ENCODE assay signal across 3 cellular contexts in the genomic region with DNA sequence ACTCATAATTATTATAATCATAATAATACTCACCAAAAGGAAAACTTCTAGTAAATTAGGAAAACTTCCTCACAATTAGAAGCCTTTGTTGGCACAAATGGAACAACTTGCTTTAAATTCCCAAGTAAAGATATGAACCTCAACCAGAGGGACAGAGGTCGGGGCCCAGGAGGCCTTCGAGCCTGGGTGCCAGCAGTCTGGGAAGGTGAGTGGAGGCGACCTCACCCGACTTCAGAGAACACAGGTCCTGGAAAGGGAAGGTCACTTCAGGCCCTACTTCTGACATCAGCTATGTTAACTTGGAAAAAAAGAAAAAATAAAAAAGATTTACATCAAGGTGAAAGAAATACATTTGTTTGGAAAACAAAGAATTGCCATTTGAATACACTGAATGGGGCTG.
TF ChIP-seq lines count a peak whose summit lies in the region.

No MANE protein-coding gene starts in this region.

TF ChIP-seq in GM23338, 12 proteins besides CTCF, POLR2A, EP300 and RAD21:
- no peak for TF ChIP-seq POLR2AphosphoS5 (IDR thresholded peaks at IDR 0.05; ENCODE audit: low read depth)

TF ChIP-seq in WTC11, 78 proteins besides CTCF, POLR2A, EP300 and RAD21:
- TF ChIP-seq SMAD3 (CRISPR knock-in tag; IDR thresholded peaks at IDR 0.05; ENCODE audit: borderline replicate concordance) (no peak), ZNF317 (CRISPR knock-in tag; IDR thresholded peaks at IDR 0.05; ENCODE audit: borderline replicate concordance, low read depth) (no peak), MYBL2 (CRISPR knock-in tag; IDR thresholded peaks at IDR 0.05) (no peak), ZNF671 (CRISPR knock-in tag; IDR thresholded peaks at IDR 0.05) (no peak), ZNF396 (CRISPR knock-in tag; IDR thresholded peaks at IDR 0.05; ENCODE audit: borderline replicate concordance) (no peak), NR3C1 (CRISPR knock-in tag; conservative IDR thresholded peaks at IDR 0.05; ENCODE audit: low read depth) (no peak), ZNF423 (CRISPR knock-in tag; IDR thresholded peaks at IDR 0.05) (no peak), JAZF1 (CRISPR knock-in tag; IDR thresholded peaks at IDR 0.05) (no peak), SP1 (CRISPR knock-in tag; conservative IDR thresholded peaks at IDR 0.05) (no peak), GRHL2 (CRISPR knock-in tag; IDR thresholded peaks at IDR 0.05; ENCODE audit: insufficient replicate concordance, severe bottlenecking) (no peak), GABPB1 (CRISPR knock-in tag; IDR thresholded peaks at IDR 0.05) (no peak), ESRRA (CRISPR knock-in tag; IDR thresholded peaks at IDR 0.05; ENCODE audit: borderline replicate concordance) (no peak), NR2C2 (CRISPR knock-in tag; IDR thresholded peaks at IDR 0.05) (no peak), TP53 (CRISPR knock-in tag; IDR thresholded peaks at IDR 0.05) (no peak)
- TF ChIP-seq, protein P1, sequence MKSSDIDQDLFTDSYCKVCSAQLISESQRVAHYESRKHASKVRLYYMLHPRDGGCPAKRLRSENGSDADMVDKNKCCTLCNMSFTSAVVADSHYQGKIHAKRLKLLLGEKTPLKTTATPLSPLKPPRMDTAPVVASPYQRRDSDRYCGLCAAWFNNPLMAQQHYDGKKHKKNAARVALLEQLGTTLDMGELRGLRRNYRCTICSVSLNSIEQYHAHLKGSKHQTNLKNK (CRISPR knock-in tag; IDR thresholded peaks at IDR 0.05), result no peak
- TF ChIP-seq, protein P2, sequence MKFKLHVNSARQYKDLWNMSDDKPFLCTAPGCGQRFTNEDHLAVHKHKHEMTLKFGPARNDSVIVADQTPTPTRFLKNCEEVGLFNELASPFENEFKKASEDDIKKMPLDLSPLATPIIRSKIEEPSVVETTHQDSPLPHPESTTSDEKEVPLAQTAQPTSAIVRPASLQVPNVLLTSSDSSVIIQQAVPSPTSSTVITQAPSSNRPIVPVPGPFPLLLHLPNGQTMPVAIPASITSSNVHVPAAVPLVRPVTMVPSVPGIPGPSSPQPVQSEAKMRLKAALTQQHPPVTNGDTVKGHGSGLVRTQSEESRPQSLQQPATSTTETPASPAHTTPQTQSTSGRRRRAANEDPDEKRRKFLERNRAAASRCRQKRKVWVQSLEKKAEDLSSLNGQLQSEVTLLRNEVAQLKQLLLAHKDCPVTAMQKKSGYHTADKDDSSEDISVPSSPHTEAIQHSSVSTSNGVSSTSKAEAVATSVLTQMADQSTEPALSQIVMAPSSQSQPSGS (CRISPR knock-in tag; IDR thresholded peaks at IDR 0.05; ENCODE audit: borderline replicate concordance, low read depth), result no peak

TF ChIP-seq in H1, 55 proteins besides CTCF, POLR2A, EP300 and RAD21:
- TF ChIP-seq TAF7 (optimal IDR thresholded peaks at IDR 0.05; ENCODE audit: borderline replicate concordance, low read depth, low read length) (no peak), RNF2 (IDR thresholded peaks at IDR 0.05; ENCODE audit: borderline replicate concordance, low read depth, low read length, missing control alignments, poor library complexity, severe bottlenecking) (no peak), YY1 (IDR thresholded peaks at IDR 0.05; ENCODE audit: low read depth, low read length) (no peak), MAFK (IDR thresholded peaks at IDR 0.05; ENCODE audit: low read depth, low read length) (no peak), ZNF274 (IDR thresholded peaks at IDR 0.05; ENCODE audit: borderline replicate concordance, extremely low read depth, low read length) (no peak), TEAD4 (IDR thresholded peaks at IDR 0.05; ENCODE audit: low read depth, low read length) (no peak), KDM4A (IDR thresholded peaks at IDR 0.05; ENCODE audit: low read depth, low read length, severe bottlenecking) (no peak), SIX5 (IDR thresholded peaks at IDR 0.05; ENCODE audit: low read depth, low read length) (no peak), SP1 (IDR thresholded peaks at IDR 0.05; ENCODE audit: low read depth, low read length) (no peak)
- TF ChIP-seq, protein P3, sequence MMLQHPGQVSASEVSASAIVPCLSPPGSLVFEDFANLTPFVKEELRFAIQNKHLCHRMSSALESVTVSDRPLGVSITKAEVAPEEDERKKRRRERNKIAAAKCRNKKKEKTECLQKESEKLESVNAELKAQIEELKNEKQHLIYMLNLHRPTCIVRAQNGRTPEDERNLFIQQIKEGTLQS (IDR thresholded peaks at IDR 0.05; ENCODE audit: insufficient read depth, low read depth, low read length), result no peak
